Comparison of ENCODE assay signal across 1 cellular context in genomic region chr19:4521170-4521887, GRCh38.
TF ChIP-seq lines count a peak whose summit lies in the region.

No MANE protein-coding gene starts in this region.

TF ChIP-seq in HepG2, 621 proteins besides CTCF, POLR2A, EP300 and RAD21 (continued from another document and continues in another):
- TF ChIP-seq BCL3 (CRISPR knock-in tag; IDR thresholded peaks at IDR 0.05) (no peak), KDM2A (CRISPR knock-in tag; IDR thresholded peaks at IDR 0.05; ENCODE audit: borderline replicate concordance, low read depth) (peak; percentile 26; the same call in 1 of the 2 replicates), CC2D1A (CRISPR knock-in tag; IDR thresholded peaks at IDR 0.05) (no peak), JUNB (CRISPR knock-in tag; IDR thresholded peaks at IDR 0.05; ENCODE audit: borderline replicate concordance) (no peak), NR0B2 (CRISPR knock-in tag; IDR thresholded peaks at IDR 0.05) (no peak), SMARCE1 (IDR thresholded peaks at IDR 0.05; ENCODE audit: borderline replicate concordance) (no peak), PREB (CRISPR knock-in tag; IDR thresholded peaks at IDR 0.05) (no peak), ZNF790 (CRISPR knock-in tag; IDR thresholded peaks at IDR 0.05; ENCODE audit: borderline replicate concordance) (no peak), RBAK (CRISPR knock-in tag; IDR thresholded peaks at IDR 0.05) (no peak), FUBP1 (CRISPR knock-in tag; IDR thresholded peaks at IDR 0.05; ENCODE audit: borderline replicate concordance) (no peak), ZHX2 (IDR thresholded peaks at IDR 0.05; ENCODE audit: low read depth) (no peak), ZHX2 (CRISPR knock-in tag; IDR thresholded peaks at IDR 0.05; ENCODE audit: borderline replicate concordance) (no peak), ZSCAN21 (CRISPR knock-in tag; IDR thresholded peaks at IDR 0.05; ENCODE audit: borderline replicate concordance) (0 out of 2 replicates have a peak, but pooled peaks have one; percentile 16), ZMYM3 (CRISPR knock-in tag; IDR thresholded peaks at IDR 0.05) (peak; percentile 78), TFE3 (CRISPR knock-in tag; IDR thresholded peaks at IDR 0.05) (0 out of 2 replicates have a peak, but pooled peaks have one; percentile 31), JUND (CRISPR knock-in tag; IDR thresholded peaks at IDR 0.05) (no peak), BHLHE40 (IDR thresholded peaks at IDR 0.05; ENCODE audit: low read length) (no peak), FIP1L1 (IDR thresholded peaks at IDR 0.05; ENCODE audit: borderline replicate concordance, insufficient read depth, low read depth, low read length) (no peak), MLX (CRISPR knock-in tag; IDR thresholded peaks at IDR 0.05) (no peak), SMAD3 (CRISPR knock-in tag; IDR thresholded peaks at IDR 0.05) (no peak), NCOA2 (CRISPR knock-in tag; IDR thresholded peaks at IDR 0.05) (peak; percentile 63; the same call in 1 of the 2 replicates), GATAD1 (CRISPR knock-in tag; IDR thresholded peaks at IDR 0.05) (no peak), ZNF574 (CRISPR knock-in tag; IDR thresholded peaks at IDR 0.05) (peak; percentile 62), CCDC6 (CRISPR knock-in tag; IDR thresholded peaks at IDR 0.05) (0 out of 2 replicates have a peak, but pooled peaks have one; percentile 17), IKZF4 (CRISPR knock-in tag; IDR thresholded peaks at IDR 0.05; ENCODE audit: borderline replicate concordance, low read depth, not compliant biosample characterization) (peak; percentile 5), TEAD2 (CRISPR knock-in tag; IDR thresholded peaks at IDR 0.05) (no peak), ZFX (CRISPR knock-in tag; IDR thresholded peaks at IDR 0.05; ENCODE audit: low read depth) (0 out of 2 replicates have a peak, but pooled peaks have one; percentile 14), RFX1 (IDR thresholded peaks at IDR 0.05) (no peak), FOXO1 (CRISPR knock-in tag; IDR thresholded peaks at IDR 0.05) (peak; percentile 47; the same call in 1 of the 2 replicates), ZNF33B (CRISPR knock-in tag; IDR thresholded peaks at IDR 0.05) (no peak), E2F5 (CRISPR knock-in tag; conservative IDR thresholded peaks at IDR 0.05) (no peak), SMYD3 (CRISPR knock-in tag; IDR thresholded peaks at IDR 0.05) (no peak), ZNF749 (CRISPR knock-in tag; IDR thresholded peaks at IDR 0.05; ENCODE audit: borderline replicate concordance) (no peak), SALL1 (CRISPR knock-in tag; IDR thresholded peaks at IDR 0.05) (peak; percentile 69; the same call in 1 of the 2 replicates), ZNF841 (CRISPR knock-in tag; IDR thresholded peaks at IDR 0.05; ENCODE audit: borderline replicate concordance) (no peak), PTBP1 (IDR thresholded peaks at IDR 0.05; ENCODE audit: low read depth, low read length, poor library complexity, severe bottlenecking) (no peak), ZNF784 (CRISPR knock-in tag; IDR thresholded peaks at IDR 0.05; ENCODE audit: borderline replicate concordance) (no peak), ATF2 (CRISPR knock-in tag; IDR thresholded peaks at IDR 0.05) (no peak), HNF1B (CRISPR knock-in tag; IDR thresholded peaks at IDR 0.05) (peak; percentile 18; the same call in 1 of the 2 replicates)
